ENCODE assay signal across 9 cellular contexts in genomic region chr14:73645248-73645610, GRCh38. TPM values are rescaled to one million over a fixed set of nuclear protein-coding genes. Genes with fewer than 3 reads are reported as not detected.
A peak's percentile ranks its signal among the peaks of the same experiment; 100 is the strongest.
DNase-seq lines count a peak whose midpoint lies in the region; ATAC-seq and TF ChIP-seq lines count a peak whose summit lies in the region.
"Had no signal": no experiment of that assay in that cellular context is flagged by ENCODE, and none has a peak within 500 bp of the region (broad histone marks: within the 10 kb centered on the region; RNA-seq: fewer than 3 reads in every experiment).

No MANE protein-coding gene starts in this region.

- no peak for TF ChIP-seq RAD21 in liver (IDR thresholded peaks at IDR 0.05)

- H3K27me3 ChIP-seq in liver (ENCODE audit: control insufficient read depth in 4 of 4, insufficient read depth in 4 of 4, low read length in 3 of 4), result no peaks in the 10 kb centered on the region

- 6% methylated on average over 7 of the region's 7 CpGs for WGBS in liver

- H3K27ac Mint-ChIP-seq in activated naive CD8-positive, alpha-beta T cell treated with anti-CD3 and anti-CD28 coated beads for 36 hours, result peak overlapping the region; percentile 91
- peak overlapping the region; percentile 79 for H3K27ac Mint-ChIP-seq in type B pancreatic cell

- no peaks in the 10 kb centered on the region for H3K36me3 Mint-ChIP-seq in activated T-cell treated with anti-CD3 and anti-CD28 coated beads, Interleukin-2, amount 50 U/mL, for 4 hours (ENCODE audit: insufficient read depth)
- no peaks in the 10 kb centered on the region for H3K36me3 Mint-ChIP-seq in activated naive CD8-positive, alpha-beta T cell treated with anti-CD3 and anti-CD28 coated beads for 36 hours
- H3K36me3 Mint-ChIP-seq in type B pancreatic cell, result no peaks in the 10 kb centered on the region

- peak overlapping the region; percentile 74 to 99 (median 88) for H3K4me3 ChIP-seq in liver (ENCODE audit: low read depth in 1 of 3, low read length in 3 of 3)

- peak overlapping the region; percentile 36 to 86 for H3K27ac ChIP-seq in liver (ENCODE audit: low read depth in 1 of 2, low read length in 2 of 2)

- H3K9me3 Mint-ChIP-seq in activated T-cell treated with anti-CD3 and anti-CD28 coated beads, Interleukin-2, amount 50 U/mL, for 4 hours, result no peaks in the 10 kb centered on the region
- no peaks in the 10 kb centered on the region for H3K9me3 Mint-ChIP-seq in activated naive CD8-positive, alpha-beta T cell treated with anti-CD3 and anti-CD28 coated beads for 36 hours
- H3K9me3 Mint-ChIP-seq in type B pancreatic cell, result no peaks in the 10 kb centered on the region

- TF ChIP-seq CTCF in liver (IDR thresholded peaks at IDR 0.05; ENCODE audit: low read depth, low read length, missing input control), result no peak
- TF ChIP-seq CTCF in type B pancreatic cell (conservative IDR thresholded peaks at IDR 0.05), result no peak

- peak overlapping the region; percentile 89 for H3K4me3 Mint-ChIP-seq in activated T-cell treated with anti-CD3 and anti-CD28 coated beads, Interleukin-2, amount 50 U/mL, for 4 hours
- H3K4me3 Mint-ChIP-seq in activated naive CD8-positive, alpha-beta T cell treated with anti-CD3 and anti-CD28 coated beads for 36 hours, result peak overlapping the region; percentile 90
- peak overlapping the region; percentile 98 for H3K4me3 Mint-ChIP-seq in type B pancreatic cell

- ATAC-seq in activated T-cell treated with anti-CD3 and anti-CD28 coated beads, Interleukin-2, amount 50 U/mL, for 4 hours, result no peak

- peaks cover 16% of the 10 kb centered on the region for H3K4me1 Mint-ChIP-seq in activated T-cell treated with anti-CD3 and anti-CD28 coated beads, Interleukin-2, amount 50 U/mL, for 4 hours (ENCODE audit: low read depth)
- peaks cover 21% of the 10 kb centered on the region for H3K4me1 Mint-ChIP-seq in activated naive CD8-positive, alpha-beta T cell treated with anti-CD3 and anti-CD28 coated beads for 36 hours
- peaks cover 20% of the 10 kb centered on the region for H3K4me1 Mint-ChIP-seq in type B pancreatic cell (ENCODE audit: unreplicated experiment)

- peak overlapping the region in 1 of 2 donors; percentile 95 for H3K9ac ChIP-seq in liver (ENCODE audit: low read depth in 1 of 2, low read length in 2 of 2)

- peaks cover 0 to 13% (median 13%) of the 10 kb centered on the region in 4 donors for H3K4me1 ChIP-seq in liver (ENCODE audit: control insufficient read depth in 4 of 4, insufficient read depth in 4 of 4, low read length in 3 of 4)

- H3K9me3 ChIP-seq in liver (ENCODE audit: control insufficient read depth in 4 of 4, low read length in 3 of 4), result no peaks in the 10 kb centered on the region

- H3K36me3 ChIP-seq in liver (ENCODE audit: control insufficient read depth in 4 of 4, insufficient read depth in 3 of 4, low read depth in 1 of 4, low read length in 3 of 4), result no peaks in the 10 kb centered on the region

- DNase-seq in activated T-cell treated with anti-CD3 and anti-CD28 coated beads, Interleukin-2, amount 50 U/mL, for 4 hours, result no peak
- DNase-seq in activated T-cell treated with anti-CD3 and anti-CD28 coated beads for 4 hours (no peak), type B pancreatic cell (ENCODE audit: extremely low spot score, unreplicated experiment) (no peak), SHP77 treated with DMSO at 0.1 percent for 48 hours (lab: John Stamatoyannopoulos, UW) (no peak), NAMALWA (ENCODE audit: low spot score) (no peak), COLO668 (lab: John Stamatoyannopoulos, UW; ENCODE audit: unreplicated experiment) (no peak)
- no peak for DNase-seq in activated naive CD8-positive, alpha-beta T cell treated with anti-CD3 and anti-CD28 coated beads for 36 hours

- no peaks in the 10 kb centered on the region for H3K27me3 Mint-ChIP-seq in activated T-cell treated with anti-CD3 and anti-CD28 coated beads, Interleukin-2, amount 50 U/mL, for 4 hours (ENCODE audit: low read depth)
- no peaks in the 10 kb centered on the region for H3K27me3 Mint-ChIP-seq in activated naive CD8-positive, alpha-beta T cell treated with anti-CD3 and anti-CD28 coated beads for 36 hours
- H3K27me3 Mint-ChIP-seq in type B pancreatic cell, result no peaks in the 10 kb centered on the region

TF ChIP-seq in liver, 16 proteins besides CTCF, POLR2A, EP300 and RAD21:
- no peak for TF ChIP-seq RXRA (IDR thresholded peaks at IDR 0.05)
- TF ChIP-seq ZBTB33 (IDR thresholded peaks at IDR 0.05), result no peak
- TF ChIP-seq TAF1 (conservative IDR thresholded peaks at IDR 0.05), result no peak
- TF ChIP-seq FOXA1 (IDR thresholded peaks at IDR 0.05), result no peak
- no peak for TF ChIP-seq FOXA2 (IDR thresholded peaks at IDR 0.05)
- TF ChIP-seq EGR1 (IDR thresholded peaks at IDR 0.05; ENCODE audit: low read depth in 2 of 2), result no peak
- TF ChIP-seq GABPA (IDR thresholded peaks at IDR 0.05 in 1 of 2, conservative IDR thresholded peaks at IDR 0.05 in 1 of 2), result no peak
- TF ChIP-seq MAX (IDR thresholded peaks at IDR 0.05), result no peak
- no peak for TF ChIP-seq SP1 (IDR thresholded peaks at IDR 0.05)
- TF ChIP-seq ATF3 (IDR thresholded peaks at IDR 0.05), result no peak
- no peak for TF ChIP-seq REST (IDR thresholded peaks at IDR 0.05)
- TF ChIP-seq HNF4G (IDR thresholded peaks at IDR 0.05), result no peak
- no peak for TF ChIP-seq YY1 (IDR thresholded peaks at IDR 0.05)
- TF ChIP-seq HNF4A (conservative IDR thresholded peaks at IDR 0.05), result no peak

RNA-seq across cellular contexts. Expression of gene DNAL1, which starts 0.4 kb away (rescaled TPM):
- 10 to 100 TPM in 1 of 3 donors, 1 to 10 TPM in 2; 7.0 to 10.8 (median 9.7) TPM for total RNA-seq in activated T-cell treated with anti-CD3 and anti-CD28 coated beads, Interleukin-2, amount 50 U/mL, for 4 hours
- total RNA-seq in activated naive CD8-positive, alpha-beta T cell treated with anti-CD3 and anti-CD28 coated beads for 36 hours, result 10 to 100 TPM in 1 of 2 experiments, 1 to 10 TPM in 1; 7.7 to 11.9 TPM
- total RNA-seq in liver (1 to 10 TPM; 2.6 to 3.4 TPM), type B pancreatic cell (ENCODE audit: low replicate concordance) (7.1 and 20.3 TPM in 2 replicates)
- 1 to 10 TPM; 1.9 to 2.1 TPM for polyA plus RNA-seq in liver

RNA-seq across cellular contexts. Expression of gene ACOT6, which starts 32.9 kb away (rescaled TPM):
- not detected for total RNA-seq in activated T-cell treated with anti-CD3 and anti-CD28 coated beads, Interleukin-2, amount 50 U/mL, for 4 hours
- not detected for total RNA-seq in activated naive CD8-positive, alpha-beta T cell treated with anti-CD3 and anti-CD28 coated beads for 36 hours
- total RNA-seq in liver, result 1 to 10 TPM in 1 of 2 donors, not detected in 1; 1.1 TPM
- polyA plus RNA-seq in liver, result 1 to 10 TPM in 1 of 2 donors, under 1 TPM in 1; 0.65 to 1.1 TPM
- total RNA-seq in type B pancreatic cell (ENCODE audit: low replicate concordance), result not detected in 2 replicates
- total RNA-seq: T-helper 2 cell treated with Interferon-gamma antibody and Interleukin-4, amounts not matched to agents 100 ng/mL and 5 ng/mL, for 36 hours had no signal

RNA-seq across cellular contexts. Expression of gene ACOT4, which starts 53.6 kb away (rescaled TPM):
- 1 to 10 TPM; 2.3 to 3.6 (median 3.0) TPM for total RNA-seq in activated T-cell treated with anti-CD3 and anti-CD28 coated beads, Interleukin-2, amount 50 U/mL, for 4 hours
- 1 to 10 TPM; 2.0 to 2.4 TPM for total RNA-seq in activated naive CD8-positive, alpha-beta T cell treated with anti-CD3 and anti-CD28 coated beads for 36 hours
- total RNA-seq in liver (10 to 100 TPM in 1 of 2 donors, 1 to 10 TPM in 1; 2.5 to 12.9 TPM), type B pancreatic cell (ENCODE audit: low replicate concordance) (0.99 and 1.9 TPM in 2 replicates)
- polyA plus RNA-seq in liver, result 10 to 100 TPM in 1 of 2 donors, 1 to 10 TPM in 1; 8.9 to 12.6 TPM
